15 cellular contexts compared by ENCODE assay signal in the genomic region with DNA sequence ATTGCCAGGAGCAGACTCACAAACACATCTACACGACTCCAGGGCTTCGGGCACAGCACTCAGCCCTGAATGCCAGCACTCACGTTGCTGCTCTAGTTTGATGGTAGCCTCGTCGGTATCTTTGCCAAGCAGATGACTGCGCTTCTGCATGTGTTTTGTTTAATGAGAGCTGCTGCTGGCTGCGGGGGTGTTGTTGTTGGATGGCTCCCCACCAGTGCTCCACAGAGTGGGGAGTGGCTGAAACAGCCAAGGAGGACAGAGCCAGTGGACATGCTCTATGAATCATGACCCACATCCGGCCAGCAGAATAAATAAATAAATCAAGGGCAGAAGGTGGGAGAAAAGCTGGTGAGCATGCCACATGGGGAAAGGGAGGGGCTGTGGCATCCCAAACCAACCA.
DNase-seq lines count a peak whose midpoint lies in the region; ATAC-seq and TF ChIP-seq lines count a peak whose summit lies in the region.
"Had no signal": no experiment of that assay in that cellular context is flagged by ENCODE, and none has a peak within 500 bp of the region (broad histone marks: within the 10 kb centered on the region; RNA-seq: fewer than 3 reads in every experiment).

No MANE protein-coding gene starts in this region.

- H3K27ac ChIP-seq in thyroid gland, result peak overlapping the region; percentile 6 to 15 (median 9)
- H3K27ac ChIP-seq: ascending aorta, foreskin keratinocyte, spleen had no signal

- no peaks in the 10 kb centered on the region for H3K27me3 ChIP-seq in thyroid gland
- H3K27me3 ChIP-seq: ascending aorta, foreskin keratinocyte had no signal

- H3K4me1 ChIP-seq in thyroid gland, result peaks cover 7 to 14% of the 10 kb centered on the region in 2 donors
- H3K4me1 ChIP-seq: ascending aorta, foreskin keratinocyte, spleen had no signal

- WGBS in thyroid gland, 2 donors, result 9 to 12% methylated on average over 7 to 8 of the region's 8 CpGs

- no peak for TF ChIP-seq CTCF in thyroid gland (IDR thresholded peaks at IDR 0.05)

- no peaks in the 10 kb centered on the region for H3K36me3 ChIP-seq in thyroid gland
- H3K36me3 ChIP-seq: ascending aorta, spleen had no signal

- TF ChIP-seq POLR2A in thyroid gland (IDR thresholded peaks at IDR 0.05), result no peak

- no peaks in the 10 kb centered on the region for H3K9me3 ChIP-seq in thyroid gland
- H3K9me3 ChIP-seq: ascending aorta had no signal

- no peak for ATAC-seq in HG02571 (IDR thresholded peaks at IDR 0.05; ENCODE audit: unreplicated experiment)
- ATAC-seq: foreskin keratinocyte had no signal

- no peak overlapping the region for H3K4me3 ChIP-seq in thyroid gland (replicated peaks in 1 of 3)
- H3K4me3 ChIP-seq: ascending aorta, spleen had no signal

- peak; percentile 8 for DNase-seq in NCI-H146 (lab: John Stamatoyannopoulos, UW)
- DNase-seq in NCI-H146 treated with DMSO at 0.1 percent for 48 hours (lab: John Stamatoyannopoulos, UW; ENCODE audit: unreplicated experiment), result no peak
- peak; percentile 50 for DNase-seq in amniotic stem cell (lab: John Stamatoyannopoulos, UW)
- peak; percentile 96 for DNase-seq in kidney glomerular epithelial cell (lab: John Stamatoyannopoulos, UW)
- peak; percentile 88 to 92 for DNase-seq in thyroid gland
- DNase-seq in GM19240 (ENCODE audit: insufficient read length, low spot score), result no peak
- DNase-seq in epidermal melanocyte (ENCODE audit: insufficient read length, low spot score), result no peak
- DNase-seq: 8988T; activated CD4-positive, alpha-beta memory T cell treated with anti-CD3 and anti-CD28 coated beads, Interleukin-2, amount 10 ng/mL, durations not matched to agents 7 days and 5 days; CD4-positive, alpha-beta memory T cell; effector CD8-positive, alpha-beta T cell; foreskin keratinocyte; spleen had no signal

- intact Hi-C loops in thyroid gland (cut with DNase I), result no loop called here

Comparison
In these comparisons a context has a peak if more than half of its experiments do, and no peak if none do; other contexts are left out.
1. DNase-seq: peak in NCI-H146 (single experiment), amniotic stem cell (single experiment), kidney glomerular epithelial cell (single experiment) and thyroid gland (2 of 2); none in NCI-H146 treated with DMSO at 0.1 percent for 48 hours (single experiment), GM19240 (single experiment) and epidermal melanocyte (single experiment).